In the genomic region with DNA sequence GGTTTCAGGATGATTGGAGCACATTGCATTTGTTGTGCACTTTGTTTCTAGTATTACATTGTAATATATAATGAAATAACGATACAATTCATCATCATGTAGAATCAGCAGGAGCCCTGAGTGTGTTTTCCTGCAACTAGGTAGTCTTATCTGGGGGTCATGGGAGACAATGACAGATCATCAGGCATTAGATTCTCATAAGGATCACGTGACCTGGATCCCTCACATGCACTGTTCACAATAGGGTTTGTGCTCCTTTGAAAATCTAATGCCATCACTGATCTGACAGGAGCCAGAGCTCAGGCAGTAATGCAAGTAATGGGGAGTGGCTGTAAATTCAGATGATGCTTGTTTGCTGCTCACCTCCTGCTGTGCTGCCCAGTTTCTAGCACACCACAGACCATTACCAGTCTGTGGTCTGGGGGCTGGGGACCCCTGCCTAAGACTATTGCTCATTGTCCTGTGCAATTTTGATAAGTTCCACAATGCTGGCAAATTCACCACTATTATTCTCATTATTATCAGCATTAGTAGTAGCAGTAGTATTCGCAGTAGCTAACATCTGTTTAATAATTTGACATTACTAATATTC, we compare ENCODE assay signal across 22 cellular contexts.
"Had no signal": no experiment of that assay in that cellular context is flagged by ENCODE, and none has a peak within 500 bp of the region (broad histone marks: within the 10 kb centered on the region; RNA-seq: fewer than 3 reads in every experiment).

No MANE protein-coding gene starts in this region.

- H3K27me3 ChIP-seq: colonic mucosa, dorsolateral prefrontal cortex, gastroesophageal sphincter, testis, vagina had no signal

- H3K36me3 ChIP-seq: colonic mucosa, gastroesophageal sphincter, vagina had no signal

- H3K4me1 ChIP-seq: colonic mucosa had no signal

- H3K27ac ChIP-seq: colonic mucosa, dorsolateral prefrontal cortex, vagina had no signal

- H3K27ac Mint-ChIP-seq: activated CD4-positive, alpha-beta memory T cell treated with anti-CD3 and anti-CD28 coated beads for 36 hours; activated naive CD4-positive, alpha-beta T cell treated with anti-CD3 and anti-CD28 coated beads for 36 hours; activated naive CD8-positive, alpha-beta T cell treated with anti-CD3 and anti-CD28 coated beads, Interleukin-2, amount 10 ng/mL, durations not matched to agents 7 days and 5 days; activated T-cell treated with anti-CD3 and anti-CD28 coated beads, Interleukin-2, amount 50 U/mL, for 72 hours; progenitor cell of endocrine pancreas; stimulated activated naive B cell treated with anti-CD40 and anti-IgM and Interleukin-4, amounts not matched to agents 10 μg/mL and 1 μg/mL and 100 μg/mL, for 72 hours; type B pancreatic cell had no signal

- ATAC-seq: activated T-cell treated with anti-CD3 and anti-CD28 coated beads, Interleukin-2, amount 50 U/mL, for 72 hours; gastroesophageal sphincter; mucosa of descending colon; stimulated activated naive B cell treated with anti-CD40 and anti-IgM and Interleukin-4, amounts not matched to agents 10 μg/mL and 1 μg/mL and 100 μg/mL, for 72 hours had no signal

- H3K4me3 Mint-ChIP-seq: activated CD4-positive, alpha-beta memory T cell treated with anti-CD3 and anti-CD28 coated beads for 36 hours; activated naive CD4-positive, alpha-beta T cell treated with anti-CD3 and anti-CD28 coated beads for 36 hours; activated naive CD8-positive, alpha-beta T cell treated with anti-CD3 and anti-CD28 coated beads, Interleukin-2, amount 10 ng/mL, durations not matched to agents 7 days and 5 days; activated T-cell treated with anti-CD3 and anti-CD28 coated beads, Interleukin-2, amount 50 U/mL, for 72 hours; neural crest cell; stimulated activated naive B cell treated with anti-CD40 and anti-IgM and Interleukin-4, amounts not matched to agents 10 μg/mL and 1 μg/mL and 100 μg/mL, for 72 hours; type B pancreatic cell had no signal

- H3K9me3 ChIP-seq: colonic mucosa, gastroesophageal sphincter, mucosa of descending colon, testis, vagina had no signal

- H3K27me3 Mint-ChIP-seq: activated CD4-positive, alpha-beta memory T cell treated with anti-CD3 and anti-CD28 coated beads for 36 hours; activated naive CD8-positive, alpha-beta T cell treated with anti-CD3 and anti-CD28 coated beads, Interleukin-2, amount 10 ng/mL, durations not matched to agents 7 days and 5 days; progenitor cell of endocrine pancreas had no signal

- H3K4me3 ChIP-seq: colonic mucosa, dorsolateral prefrontal cortex, gastroesophageal sphincter, mucosa of descending colon, testis, vagina had no signal

- H3K9me3 Mint-ChIP-seq: activated CD4-positive, alpha-beta memory T cell treated with anti-CD3 and anti-CD28 coated beads for 36 hours; activated naive CD4-positive, alpha-beta T cell treated with anti-CD3 and anti-CD28 coated beads for 36 hours; activated T-cell treated with anti-CD3 and anti-CD28 coated beads, Interleukin-2, amount 50 U/mL, for 72 hours had no signal

- DNase-seq: activated CD4-positive, alpha-beta memory T cell treated with anti-CD3 and anti-CD28 coated beads for 36 hours; activated CD4-positive, alpha-beta T cell treated with anti-CD3 and anti-CD28 coated beads for 4 hours; activated CD4-positive, CD25-positive, alpha-beta regulatory T cell; activated effector memory CD4-positive, alpha-beta T cell treated with Interleukin-2 at 50 U/mL for 16 hours; activated naive CD4-positive, alpha-beta T cell treated with anti-CD3 and anti-CD28 coated beads for 36 hours; activated naive CD8-positive, alpha-beta T cell treated with anti-CD3 and anti-CD28 coated beads, Interleukin-2, amount 10 ng/mL, durations not matched to agents 7 days and 5 days; activated T-cell treated with anti-CD3 and anti-CD28 coated beads, Interleukin-2, amount 50 U/mL, for 72 hours; amniotic stem cell; colonic mucosa; dorsolateral prefrontal cortex; head of caudate nucleus; hypothalamus; mucosa of descending colon; stimulated activated CD4-positive, alpha-beta T cell treated with anti-CD3 and anti-CD28 coated beads, Interleukin-2, amount 100 ng/mL, for 48 hours; stimulated activated CD8-positive, alpha-beta memory T cell treated with anti-CD3 and anti-CD28 coated beads, Interleukin-4, amount 100 ng/mL, for 48 hours; stimulated activated naive B cell treated with anti-CD40 and anti-IgM and Interleukin-4, amounts not matched to agents 10 μg/mL and 1 μg/mL and 100 μg/mL, for 72 hours; testis had no signal

- H3K4me1 Mint-ChIP-seq: activated naive CD8-positive, alpha-beta T cell treated with anti-CD3 and anti-CD28 coated beads, Interleukin-2, amount 10 ng/mL, durations not matched to agents 7 days and 5 days; stimulated activated naive B cell treated with anti-CD40 and anti-IgM and Interleukin-4, amounts not matched to agents 10 μg/mL and 1 μg/mL and 100 μg/mL, for 72 hours had no signal

- H3K36me3 Mint-ChIP-seq: activated CD4-positive, alpha-beta memory T cell treated with anti-CD3 and anti-CD28 coated beads for 36 hours had no signal
